15 cellular contexts compared by ENCODE assay signal in genomic region chr17:48563385-48563838, GRCh38. TPM values are rescaled to one million over a fixed set of nuclear protein-coding genes. Genes with fewer than 3 reads are reported as not detected.
A peak's percentile ranks its signal among the peaks of the same experiment; 100 is the strongest.
DNase-seq lines count a peak whose midpoint lies in the region; ATAC-seq and TF ChIP-seq lines count a peak whose summit lies in the region.
"Had no signal": no experiment of that assay in that cellular context is flagged by ENCODE, and none has a peak within 500 bp of the region (broad histone marks: within the 10 kb centered on the region; RNA-seq: fewer than 3 reads in every experiment).

No MANE protein-coding gene starts in this region.

- intact Hi-C loops in psoas muscle (cut with DNase I) (no loop called here), gastrocnemius medialis (cut with DNase I; ENCODE audit: low total_unique reads) (no loop called here)

- H3K27me3 ChIP-seq in GM23248 (replicated peaks; ENCODE audit: insufficient read depth) (no peaks in the 10 kb centered on the region), Peyer's patch (no peaks in the 10 kb centered on the region), psoas muscle (ENCODE audit: insufficient read depth in 3 of 3, low read length in 2 of 3) (peaks cover 0 to 34% (median 13%) of the 10 kb centered on the region in 3 donors), gastrocnemius medialis (peaks cover 11 to 15% (median 11%) of the 10 kb centered on the region in 3 donors)

- H3F3A ChIP-seq in GM23248 (ENCODE audit: insufficient read depth): no peaks in the 10 kb centered on the region

- TF ChIP-seq CTCF in Peyer's patch (IDR thresholded peaks at IDR 0.05) (no peak), fibroblast of pulmonary artery (IDR thresholded peaks at IDR 0.05; ENCODE audit: low read length, missing control alignments) (no peak), psoas muscle (IDR thresholded peaks at IDR 0.05) (no peak), gastrocnemius medialis (IDR thresholded peaks at IDR 0.05 in 4 of 5, conservative IDR thresholded peaks at IDR 0.05 in 1 of 5) (no peak)

- H3K36me3 ChIP-seq in GM23248 (ENCODE audit: low read depth): no peaks in the 10 kb centered on the region
- H3K36me3 ChIP-seq in Peyer's patch: no peaks in the 10 kb centered on the region
- no peaks in the 10 kb centered on the region for H3K36me3 ChIP-seq in psoas muscle (ENCODE audit: insufficient read depth in 1 of 2, low read depth in 1 of 2)
- H3K36me3 ChIP-seq in gastrocnemius medialis: no peaks in the 10 kb centered on the region

- no peak for TF ChIP-seq POLR2A in Peyer's patch (IDR thresholded peaks at IDR 0.05)
- TF ChIP-seq POLR2A in gastrocnemius medialis (IDR thresholded peaks at IDR 0.05): no peak

- no peaks in the 10 kb centered on the region for H4K20me1 ChIP-seq in GM23248 (ENCODE audit: insufficient read depth)

- peak overlapping the region; percentile 82 for H3K4me3 ChIP-seq in GM23248
- peak overlapping the region in 3 of 4 donors; percentile 27 to 43 (median 37) for H3K4me3 ChIP-seq in Peyer's patch
- peak overlapping the region; percentile 36 for H3K4me3 ChIP-seq in fibroblast of pulmonary artery (replicated peaks; ENCODE audit: low read depth, low read length)
- H3K4me3 ChIP-seq in psoas muscle: peak overlapping the region; percentile 63
- peak overlapping the region in 2 of 4 donors; percentile 53 to 58 for H3K4me3 ChIP-seq in gastrocnemius medialis

- no peak overlapping the region for H2AFZ ChIP-seq in GM23248

- H3K27ac ChIP-seq in GM23248 (no peak overlapping the region), Peyer's patch (peak overlapping the region; percentile 27 to 96 (median 62)), psoas muscle (no peak overlapping the region), gastrocnemius medialis (no peak overlapping the region)
- H3K27ac ChIP-seq: C4-2B, KMS-11 had no signal

- H3K9ac ChIP-seq in GM23248: peak overlapping the region; percentile 82; the same call in 1 of the 2 replicates
- H3K9ac ChIP-seq: KMS-11 had no signal

- WGBS in GM23248 (ENCODE audit: low coverage in 1 of 2, low lambda C conversion rate in 2 of 2, missing lambda C conversion rate in 2 of 2), 2 experiments: 89 to 97% methylated on average over 6 of the region's 6 CpGs
- 88 to 90% (median 89%) methylated on average over 6 of the region's 6 CpGs for WGBS in psoas muscle, 3 donors

- H3K4me1 ChIP-seq in GM23248 (ENCODE audit: insufficient read depth) (no peaks in the 10 kb centered on the region), Peyer's patch (peaks cover 0 to 89% (median 2%) of the 10 kb centered on the region in 4 donors), psoas muscle (no peaks in the 10 kb centered on the region), gastrocnemius medialis (no peaks in the 10 kb centered on the region)

- peak overlapping the region; percentile 99 for H3K4me2 ChIP-seq in GM23248 (ENCODE audit: unreplicated experiment)
- H3K4me2 ChIP-seq: KMS-11 had no signal

- H3K9me3 ChIP-seq in GM23248 (ENCODE audit: low read depth) (no peaks in the 10 kb centered on the region), Peyer's patch (no peaks in the 10 kb centered on the region), psoas muscle (no peaks in the 10 kb centered on the region), gastrocnemius medialis (no peaks in the 10 kb centered on the region)

- in situ Hi-C loops in GM23248 (cut with MboI): no loop called here
- in situ Hi-C loops in gastrocnemius medialis (cut with MboI; ENCODE audit: low sequenced_read_pairs in 4 of 4): no loop called here

- ATAC-seq in psoas muscle (no peak), gastrocnemius medialis (no peak), GM19452 (IDR thresholded peaks at IDR 0.05; ENCODE audit: unreplicated experiment) (no peak)

- H3K79me2 ChIP-seq in GM23248 (ENCODE audit: insufficient read depth): peaks cover 85% of the 10 kb centered on the region

- no peaks in the 10 kb centered on the region for H3K9me2 ChIP-seq in GM23248 (ENCODE audit: insufficient read depth)

- DNase-seq in GM23248: no peak
- peak in 1 of 3 donors; percentile 16 for DNase-seq in Peyer's patch
- DNase-seq in fibroblast of pulmonary artery (ENCODE audit: low read depth): no peak
- DNase-seq in psoas muscle: no peak
- DNase-seq in gastrocnemius medialis: no peak
- no peak for DNase-seq in ureter (ENCODE audit: low spot score)
- DNase-seq in HuH-7 (ENCODE audit: low spot score): no peak
- DNase-seq: activated CD8-positive, alpha-beta memory T cell treated with anti-CD3 and anti-CD28 coated beads, Interleukin-2, amount 50 U/mL, for 48 hours; amygdala; effector memory CD4-positive, alpha-beta T cell; stimulated activated CD4-positive, alpha-beta T cell treated with anti-CD3 and anti-CD28 coated beads, Interleukin-15, amount 100 ng/mL, for 24 hours had no signal

RNA-seq across cellular contexts. Expression of gene HOXB4, which starts 14.7 kb away (rescaled TPM):
- 2.2 and 3.3 TPM in 2 replicates for total RNA-seq in GM23248 (2014; rRNA removed; shearing (Covaris generic))
- 0.54 and 1.2 TPM in 2 replicates for polyA plus RNA-seq in GM23248 (2016; fragmentation: Nextera tagmentation; extraction: Ambion mirVana)
- 1 to 10 TPM; 1.8 to 6.6 (median 5.1) TPM for total RNA-seq in Peyer's patch
- 1 to 10 TPM in 2 of 4 donors, under 1 TPM in 2; 0.80 to 4.0 (median 1.3) TPM for total RNA-seq in psoas muscle
- polyA plus RNA-seq in psoas muscle: under 1 TPM; 0.38 to 0.89 (median 0.55) TPM
- 1 to 10 TPM in 1 of 4 donors, under 1 TPM in 3; 0.18 to 1.8 (median 0.51) TPM for total RNA-seq in gastrocnemius medialis
- total RNA-seq in ureter: 28.7 TPM

RNA-seq across cellular contexts. Expression of gene HOXB2, which starts 18.5 kb away (rescaled TPM):
- total RNA-seq in GM23248 (2014; rRNA removed; shearing (Covaris generic)): 9.6 and 12.1 TPM in 2 replicates
- polyA plus RNA-seq in GM23248 (2016; fragmentation: Nextera tagmentation; extraction: Ambion mirVana) (25.3 and 27.4 TPM in 2 replicates), psoas muscle (1 to 10 TPM; 4.6 to 5.0 (median 5.0) TPM)
- total RNA-seq in Peyer's patch (1 to 10 TPM; 1.4 to 9.6 (median 4.1) TPM), psoas muscle (10 to 100 TPM in 1 of 4 donors, 1 to 10 TPM in 3; 3.1 to 12.9 (median 6.5) TPM), gastrocnemius medialis (10 to 100 TPM in 2 of 4 donors, 1 to 10 TPM in 2; 4.1 to 22.1 (median 10.4) TPM), ureter (50.7 TPM)

RNA-seq across cellular contexts. Expression of gene HOXB3, which starts 26.6 kb away (rescaled TPM):
- 1.9 and 4.8 TPM in 2 replicates for total RNA-seq in GM23248 (2014; rRNA removed; shearing (Covaris generic))
- polyA plus RNA-seq in GM23248 (2016; fragmentation: Nextera tagmentation; extraction: Ambion mirVana): 1.9 and 2.4 TPM in 2 replicates
- total RNA-seq in Peyer's patch: 10 to 100 TPM; 37.0 to 89.3 (median 65.4) TPM
- total RNA-seq in psoas muscle: 1 to 10 TPM; 1.5 to 8.8 (median 1.9) TPM
- polyA plus RNA-seq in psoas muscle: 1 to 10 TPM in 2 of 3 donors, under 1 TPM in 1; 0.96 to 1.5 (median 1.4) TPM
- total RNA-seq in gastrocnemius medialis: 1 to 10 TPM; 1.3 to 5.5 (median 2.2) TPM
- total RNA-seq in ureter: 179 TPM

RNA-seq across cellular contexts. Expression of gene HOXB5, which starts 30.2 kb away (rescaled TPM):
- total RNA-seq in GM23248 (2014; rRNA removed; shearing (Covaris generic)): 0.22 TPM in 1 of 2 replicates, not detected in the other
- polyA plus RNA-seq in GM23248 (2016; fragmentation: Nextera tagmentation; extraction: Ambion mirVana) (1.3 and 2.0 TPM in 2 replicates), psoas muscle (under 1 TPM; 0.03 to 0.30 (median 0.17) TPM)
- total RNA-seq in Peyer's patch (10 to 100 TPM in 3 of 4 donors, 1 to 10 TPM in 1; 7.7 to 22.5 (median 15.0) TPM), psoas muscle (under 1 TPM in 3 of 4 donors, not detected in 1; 0.17 to 0.71 (median 0.24) TPM), gastrocnemius medialis (not detected), ureter (30.1 TPM)

RNA-seq across cellular contexts. Expression of gene HOXB1, which starts 32.6 kb away (rescaled TPM):
- not detected in 2 replicates for total RNA-seq in GM23248 (2014; rRNA removed; shearing (Covaris generic))
- polyA plus RNA-seq in GM23248 (2016; fragmentation: Nextera tagmentation; extraction: Ambion mirVana): not detected in 2 replicates
- not detected for total RNA-seq in Peyer's patch
- total RNA-seq in psoas muscle: not detected
- not detected for polyA plus RNA-seq in psoas muscle
- not detected for total RNA-seq in gastrocnemius medialis
- 0.31 TPM for total RNA-seq in ureter
- total RNA-seq: myocyte had no signal

Comparison
In these comparisons a context has a peak if more than half of its experiments do, and no peak if none do; other contexts are left out.
1. H3K27ac ChIP-seq: peak in Peyer's patch (4 of 4); none in GM23248 (single experiment), psoas muscle (single experiment) and gastrocnemius medialis (0 of 4).